1 cellular context compared by ENCODE assay signal in the genomic region with DNA sequence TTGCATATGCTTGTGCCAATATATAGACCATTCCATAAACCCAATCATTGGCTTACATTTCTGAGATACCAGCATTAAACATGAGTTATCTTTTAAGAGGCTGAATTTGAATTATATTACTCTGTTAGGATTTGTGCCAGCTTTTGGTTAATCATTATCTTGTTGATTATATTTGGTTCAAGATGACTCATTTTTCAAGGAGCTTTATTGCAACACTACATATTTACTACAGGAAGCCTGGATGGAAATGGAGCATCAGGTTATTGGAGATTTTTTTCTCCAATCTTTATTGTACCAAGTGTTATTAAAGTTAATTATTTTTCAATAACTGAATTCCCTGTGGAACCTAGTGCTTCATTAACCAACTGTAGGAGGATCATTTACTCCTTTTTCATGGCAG.
TF ChIP-seq lines count a peak whose summit lies in the region.

No MANE protein-coding gene starts in this region.

TF ChIP-seq in SK-N-SH, 30 proteins besides CTCF, POLR2A, EP300 and RAD21 (continued from another document):
- TF ChIP-seq, protein P1, sequence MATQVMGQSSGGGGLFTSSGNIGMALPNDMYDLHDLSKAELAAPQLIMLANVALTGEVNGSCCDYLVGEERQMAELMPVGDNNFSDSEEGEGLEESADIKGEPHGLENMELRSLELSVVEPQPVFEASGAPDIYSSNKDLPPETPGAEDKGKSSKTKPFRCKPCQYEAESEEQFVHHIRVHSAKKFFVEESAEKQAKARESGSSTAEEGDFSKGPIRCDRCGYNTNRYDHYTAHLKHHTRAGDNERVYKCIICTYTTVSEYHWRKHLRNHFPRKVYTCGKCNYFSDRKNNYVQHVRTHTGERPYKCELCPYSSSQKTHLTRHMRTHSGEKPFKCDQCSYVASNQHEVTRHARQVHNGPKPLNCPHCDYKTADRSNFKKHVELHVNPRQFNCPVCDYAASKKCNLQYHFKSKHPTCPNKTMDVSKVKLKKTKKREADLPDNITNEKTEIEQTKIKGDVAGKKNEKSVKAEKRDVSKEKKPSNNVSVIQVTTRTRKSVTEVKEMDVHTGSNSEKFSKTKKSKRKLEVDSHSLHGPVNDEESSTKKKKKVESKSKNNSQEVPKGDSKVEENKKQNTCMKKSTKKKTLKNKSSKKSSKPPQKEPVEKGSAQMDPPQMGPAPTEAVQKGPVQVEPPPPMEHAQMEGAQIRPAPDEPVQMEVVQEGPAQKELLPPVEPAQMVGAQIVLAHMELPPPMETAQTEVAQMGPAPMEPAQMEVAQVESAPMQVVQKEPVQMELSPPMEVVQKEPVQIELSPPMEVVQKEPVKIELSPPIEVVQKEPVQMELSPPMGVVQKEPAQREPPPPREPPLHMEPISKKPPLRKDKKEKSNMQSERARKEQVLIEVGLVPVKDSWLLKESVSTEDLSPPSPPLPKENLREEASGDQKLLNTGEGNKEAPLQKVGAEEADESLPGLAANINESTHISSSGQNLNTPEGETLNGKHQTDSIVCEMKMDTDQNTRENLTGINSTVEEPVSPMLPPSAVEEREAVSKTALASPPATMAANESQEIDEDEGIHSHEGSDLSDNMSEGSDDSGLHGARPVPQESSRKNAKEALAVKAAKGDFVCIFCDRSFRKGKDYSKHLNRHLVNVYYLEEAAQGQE (IDR thresholded peaks at IDR 0.05; ENCODE audit: low read depth, low read length) = no peak
- TF ChIP-seq JUND (IDR thresholded peaks at IDR 0.05) (peak; percentile 66), FOXJ3 (CRISPR knock-in tag; IDR thresholded peaks at IDR 0.05) (no peak), POLR2AphosphoS5 (IDR thresholded peaks at IDR 0.05; ENCODE audit: low read depth, low read length) (peak; percentile 25; the same call in 1 of the 2 replicates)
- TF ChIP-seq, protein P2, sequence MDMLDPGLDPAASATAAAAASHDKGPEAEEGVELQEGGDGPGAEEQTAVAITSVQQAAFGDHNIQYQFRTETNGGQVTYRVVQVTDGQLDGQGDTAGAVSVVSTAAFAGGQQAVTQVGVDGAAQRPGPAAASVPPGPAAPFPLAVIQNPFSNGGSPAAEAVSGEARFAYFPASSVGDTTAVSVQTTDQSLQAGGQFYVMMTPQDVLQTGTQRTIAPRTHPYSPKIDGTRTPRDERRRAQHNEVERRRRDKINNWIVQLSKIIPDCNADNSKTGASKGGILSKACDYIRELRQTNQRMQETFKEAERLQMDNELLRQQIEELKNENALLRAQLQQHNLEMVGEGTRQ (IDR thresholded peaks at IDR 0.05; ENCODE audit: borderline replicate concordance, low read depth, low read length) = no peak
